Comparison of ENCODE assay signal across 22 cellular contexts in genomic region chr6:88174906-88175305, GRCh38. TPM values are rescaled to one million over a fixed set of nuclear protein-coding genes. Genes with fewer than 3 reads are reported as not detected.
"Had no signal": no experiment of that assay in that cellular context is flagged by ENCODE, and none has a peak within 500 bp of the region (broad histone marks: within the 10 kb centered on the region; RNA-seq: fewer than 3 reads in every experiment).

No MANE protein-coding gene starts in this region.

- H3K4me3 ChIP-seq: body of pancreas, lower lobe of right lung, sigmoid colon, thoracic aorta, upper lobe of right lung had no signal

- H3K36me3 Mint-ChIP-seq: activated naive CD8-positive, alpha-beta T cell; mesothelial cell of epicardium; stimulated activated effector memory CD8-positive, alpha-beta T cell treated with anti-CD3 and anti-CD28 coated beads, Interleukin-12 subunit alpha, Interleukin-12 subunit beta, amount 100 ng/mL, for 72 hours had no signal

- H3K4me3 Mint-ChIP-seq: activated naive CD8-positive, alpha-beta T cell; activated T-helper 1 cell treated with anti-CD3 and anti-CD28 coated beads, Interleukin-12 subunit alpha, Interleukin-12 subunit beta, Interleukin-2, Interleukin-4 antibody, amounts not matched to agents 30 ng/mL and 10 ng/mL and 1 ng/mL, durations not matched to agents 14 hours and 24 hours and 36 hours; mesothelial cell of epicardium; nephron progenitor cell; stimulated activated effector memory CD8-positive, alpha-beta T cell treated with anti-CD3 and anti-CD28 coated beads, Interleukin-12 subunit alpha, Interleukin-12 subunit beta, amount 100 ng/mL, for 72 hours; T-helper 1 cell treated with Interleukin-12 subunit alpha and Interleukin-12 subunit beta and Interleukin-4 antibody, amounts not matched to agents 30 μg/mL and 1 μg/mL, for 36 hours had no signal

- H3K27ac ChIP-seq: body of pancreas, epithelial cell of prostate, lower lobe of right lung, sigmoid colon, thoracic aorta, upper lobe of right lung had no signal

- H3K4me1 Mint-ChIP-seq: mesothelial cell of epicardium; stimulated activated effector memory CD8-positive, alpha-beta T cell treated with anti-CD3 and anti-CD28 coated beads, Interleukin-12 subunit alpha, Interleukin-12 subunit beta, amount 100 ng/mL, for 72 hours had no signal

- DNase-seq: activated CD4-positive, alpha-beta T cell treated with anti-CD3 and anti-CD28 coated beads, Interleukin-2, amount 50 U/mL, for 1 hour; activated CD4-positive, CD25-positive, alpha-beta regulatory T cell treated with anti-CD3 and anti-CD28 coated beads, Interleukin-2, amount 50 U/mL, for 72 hours; activated gamma-delta T cell treated with Interleukin-2 at 50 U/mL for 16 hours; body of pancreas; foreskin fibroblast; hippocampal formation; lower lobe of right lung; nephron progenitor cell; occipital lobe; posterior cingulate gyrus; sigmoid colon; stimulated activated CD4-positive, alpha-beta T cell treated with anti-CD3 and anti-CD28 coated beads, Interleukin-4, amount 100 ng/mL, for 24 hours; upper lobe of right lung had no signal

- H3K27me3 ChIP-seq: body of pancreas, sigmoid colon, upper lobe of right lung had no signal

- H3K27ac Mint-ChIP-seq: activated naive CD8-positive, alpha-beta T cell; activated T-helper 1 cell treated with anti-CD3 and anti-CD28 coated beads, Interleukin-12 subunit alpha, Interleukin-12 subunit beta, Interleukin-2, Interleukin-4 antibody, amounts not matched to agents 30 ng/mL and 10 ng/mL and 1 ng/mL, durations not matched to agents 14 hours and 24 hours and 36 hours; mesothelial cell of epicardium; nephron progenitor cell; stimulated activated effector memory CD8-positive, alpha-beta T cell treated with anti-CD3 and anti-CD28 coated beads, Interleukin-12 subunit alpha, Interleukin-12 subunit beta, amount 100 ng/mL, for 72 hours; T-helper 1 cell treated with Interleukin-12 subunit alpha and Interleukin-12 subunit beta and Interleukin-4 antibody, amounts not matched to agents 30 μg/mL and 1 μg/mL, for 36 hours had no signal

- H3K4me1 ChIP-seq: body of pancreas, lower lobe of right lung, sigmoid colon, upper lobe of right lung had no signal

- H3K9me3 Mint-ChIP-seq: activated T-helper 1 cell treated with anti-CD3 and anti-CD28 coated beads, Interleukin-12 subunit alpha, Interleukin-12 subunit beta, Interleukin-2, Interleukin-4 antibody, amounts not matched to agents 30 ng/mL and 10 ng/mL and 1 ng/mL, durations not matched to agents 14 hours and 24 hours and 36 hours; mesothelial cell of epicardium; nephron progenitor cell; stimulated activated effector memory CD8-positive, alpha-beta T cell treated with anti-CD3 and anti-CD28 coated beads, Interleukin-12 subunit alpha, Interleukin-12 subunit beta, amount 100 ng/mL, for 72 hours; T-helper 1 cell treated with Interleukin-12 subunit alpha and Interleukin-12 subunit beta and Interleukin-4 antibody, amounts not matched to agents 30 μg/mL and 1 μg/mL, for 36 hours had no signal

- ATAC-seq: body of pancreas; lower lobe of right lung; stimulated activated effector memory CD8-positive, alpha-beta T cell treated with anti-CD3 and anti-CD28 coated beads, Interleukin-12 subunit alpha, Interleukin-12 subunit beta, amount 100 ng/mL, for 72 hours; upper lobe of right lung had no signal

- H3K36me3 ChIP-seq: lower lobe of right lung, sigmoid colon, thoracic aorta, upper lobe of right lung had no signal

- H3K9me3 ChIP-seq: body of pancreas, lower lobe of right lung, sigmoid colon, thoracic aorta, upper lobe of right lung had no signal

RNA-seq across cellular contexts. Expression of gene CNR1, which starts 8.8 kb away (rescaled TPM):
- total RNA-seq: activated CD8-positive, alpha-beta memory T cell treated with anti-CD3 and anti-CD28 coated beads for 36 hours; activated T-helper 1 cell treated with anti-CD3 and anti-CD28 coated beads, Interleukin-12 subunit alpha, Interleukin-12 subunit beta, Interleukin-2, Interleukin-4 antibody, amounts not matched to agents 30 ng/mL and 10 ng/mL and 1 ng/mL, durations not matched to agents 14 hours and 24 hours and 36 hours had no signal
- polyA plus RNA-seq: keratinocyte had no signal
